Comparison of ENCODE assay signal across 8 cellular contexts in genomic region chr1:84573481-84573966, GRCh38. TPM values are rescaled to one million over a fixed set of nuclear protein-coding genes. Genes with fewer than 3 reads are reported as not detected.
DNase-seq lines count a peak whose midpoint lies in the region; ATAC-seq and TF ChIP-seq lines count a peak whose summit lies in the region.

No MANE protein-coding gene starts in this region.

- DNase-seq in GM12864 (ENCODE audit: low read depth) (no peak), NCI-H82 (lab: John Stamatoyannopoulos, UW) (peak; percentile 95), AG20443 (ENCODE audit: low spot score) (no peak)
- no peak for DNase-seq in effector memory CD4-positive, alpha-beta T cell
- no peak for DNase-seq in stimulated activated CD4-positive, alpha-beta T cell treated with anti-CD3 and anti-CD28 coated beads, Interleukin-2, amount 100 ng/mL, for 48 hours

- TF ChIP-seq CTCF in GM12864 (IDR thresholded peaks at IDR 0.05; ENCODE audit: low read depth, low read length, missing control alignments) (no peak), neural cell (IDR thresholded peaks at IDR 0.05; ENCODE audit: poor library complexity, severe bottlenecking) (no peak)

- TF ChIP-seq RAD21 in neural cell (conservative IDR thresholded peaks at IDR 0.05), result no peak

- no peaks in the 10 kb centered on the region for H4K20me1 ChIP-seq in neural cell (ENCODE audit: insufficient read depth)

- H3K4me3 ChIP-seq in GM12864 (ENCODE audit: low read depth, low read length) (peak overlapping the region; percentile 79), neural cell (ENCODE audit: low read length) (peak overlapping the region; percentile 81)
- H3K4me3 ChIP-seq in effector memory CD4-positive, alpha-beta T cell (ENCODE audit: insufficient read depth, low read depth, low read length, poor library complexity, severe bottlenecking), result peak overlapping the region; percentile 85

- no peaks in the 10 kb centered on the region for H3K27me3 ChIP-seq in effector memory CD4-positive, alpha-beta T cell (replicated peaks; ENCODE audit: control insufficient read depth, insufficient read depth, low read length, poor library complexity, severe bottlenecking)
- H3K27me3 ChIP-seq in neural cell (ENCODE audit: insufficient read depth, low read depth, low read length), result no peaks in the 10 kb centered on the region

- H3K36me3 ChIP-seq in effector memory CD4-positive, alpha-beta T cell (ENCODE audit: control insufficient read depth, insufficient read depth, low read length), result peaks cover 9% of the 10 kb centered on the region
- H3K36me3 ChIP-seq in neural cell (ENCODE audit: insufficient read depth, low read length), result no peaks in the 10 kb centered on the region

- H3K79me2 ChIP-seq in neural cell (replicated peaks; ENCODE audit: insufficient read depth, low read length), result no peaks in the 10 kb centered on the region

- H2AFZ ChIP-seq in neural cell (ENCODE audit: low read depth, low read length), result peak overlapping the region; percentile 62

- TF ChIP-seq EP300 in neural cell (conservative IDR thresholded peaks at IDR 0.05; ENCODE audit: poor library complexity, severe bottlenecking), result no peak

- no peaks in the 10 kb centered on the region for H3K9me3 ChIP-seq in effector memory CD4-positive, alpha-beta T cell (ENCODE audit: control insufficient read depth, low read length)
- H3K9me3 ChIP-seq in neural cell (ENCODE audit: low read length), result no peaks in the 10 kb centered on the region

- ATAC-seq in HG03571 (IDR thresholded peaks at IDR 0.05; ENCODE audit: unreplicated experiment), result no peak
- no peak for ATAC-seq in HG03025 (IDR thresholded peaks at IDR 0.05; ENCODE audit: low FRiP score, unreplicated experiment)

- no peaks in the 10 kb centered on the region for H3F3A ChIP-seq in neural cell (ENCODE audit: insufficient read depth, low read length, poor library complexity, severe bottlenecking)

- peak overlapping the region; percentile 57 for H3K4me2 ChIP-seq in neural cell (ENCODE audit: low read length)

- H3K9ac ChIP-seq in neural cell (ENCODE audit: low read length), result peak overlapping the region; percentile 59

- H3K9me2 ChIP-seq in neural cell (ENCODE audit: insufficient read depth, low read length), result no peaks in the 10 kb centered on the region

- peaks cover 9% of the 10 kb centered on the region for H3K4me1 ChIP-seq in effector memory CD4-positive, alpha-beta T cell (ENCODE audit: control insufficient read depth, insufficient read depth, low read length, poor library complexity, severe bottlenecking)

- peak overlapping the region; percentile 94 for H3K27ac ChIP-seq in effector memory CD4-positive, alpha-beta T cell (ENCODE audit: insufficient read depth, low read length, poor library complexity, severe bottlenecking)
- H3K27ac ChIP-seq in neural cell (ENCODE audit: low read length), result no peak overlapping the region

TF ChIP-seq in neural cell, 6 proteins besides CTCF, POLR2A, EP300 and RAD21:
- no peak for TF ChIP-seq POLR2AphosphoS5 (IDR thresholded peaks at IDR 0.05)
- TF ChIP-seq, protein P1, sequence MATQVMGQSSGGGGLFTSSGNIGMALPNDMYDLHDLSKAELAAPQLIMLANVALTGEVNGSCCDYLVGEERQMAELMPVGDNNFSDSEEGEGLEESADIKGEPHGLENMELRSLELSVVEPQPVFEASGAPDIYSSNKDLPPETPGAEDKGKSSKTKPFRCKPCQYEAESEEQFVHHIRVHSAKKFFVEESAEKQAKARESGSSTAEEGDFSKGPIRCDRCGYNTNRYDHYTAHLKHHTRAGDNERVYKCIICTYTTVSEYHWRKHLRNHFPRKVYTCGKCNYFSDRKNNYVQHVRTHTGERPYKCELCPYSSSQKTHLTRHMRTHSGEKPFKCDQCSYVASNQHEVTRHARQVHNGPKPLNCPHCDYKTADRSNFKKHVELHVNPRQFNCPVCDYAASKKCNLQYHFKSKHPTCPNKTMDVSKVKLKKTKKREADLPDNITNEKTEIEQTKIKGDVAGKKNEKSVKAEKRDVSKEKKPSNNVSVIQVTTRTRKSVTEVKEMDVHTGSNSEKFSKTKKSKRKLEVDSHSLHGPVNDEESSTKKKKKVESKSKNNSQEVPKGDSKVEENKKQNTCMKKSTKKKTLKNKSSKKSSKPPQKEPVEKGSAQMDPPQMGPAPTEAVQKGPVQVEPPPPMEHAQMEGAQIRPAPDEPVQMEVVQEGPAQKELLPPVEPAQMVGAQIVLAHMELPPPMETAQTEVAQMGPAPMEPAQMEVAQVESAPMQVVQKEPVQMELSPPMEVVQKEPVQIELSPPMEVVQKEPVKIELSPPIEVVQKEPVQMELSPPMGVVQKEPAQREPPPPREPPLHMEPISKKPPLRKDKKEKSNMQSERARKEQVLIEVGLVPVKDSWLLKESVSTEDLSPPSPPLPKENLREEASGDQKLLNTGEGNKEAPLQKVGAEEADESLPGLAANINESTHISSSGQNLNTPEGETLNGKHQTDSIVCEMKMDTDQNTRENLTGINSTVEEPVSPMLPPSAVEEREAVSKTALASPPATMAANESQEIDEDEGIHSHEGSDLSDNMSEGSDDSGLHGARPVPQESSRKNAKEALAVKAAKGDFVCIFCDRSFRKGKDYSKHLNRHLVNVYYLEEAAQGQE (IDR thresholded peaks at IDR 0.05; ENCODE audit: borderline replicate concordance), result no peak
- TF ChIP-seq SMC3 (conservative IDR thresholded peaks at IDR 0.05; ENCODE audit: poor library complexity), result no peak
- TF ChIP-seq EZH2 (IDR thresholded peaks at IDR 0.05; ENCODE audit: borderline replicate concordance, insufficient read depth, low read length, poor library complexity, severe bottlenecking), result no peak
- TF ChIP-seq MXI1 (conservative IDR thresholded peaks at IDR 0.05; ENCODE audit: poor library complexity, severe bottlenecking), result no peak
- TF ChIP-seq TAF1 (IDR thresholded peaks at IDR 0.05; ENCODE audit: low read depth), result no peak

RNA-seq across cellular contexts. Expression of gene CTBS, which starts 0.7 kb away (rescaled TPM):
- polyA plus RNA-seq in neural cell, result 0.95 and 1.5 TPM in 2 replicates
- polyA minus RNA-seq in neural cell, result 0.69 and 0.73 TPM in 2 replicates
